ENCODE assay signal across 1 cellular context in genomic region chr10:59435707-59436106, GRCh38.
TF ChIP-seq lines count a peak whose summit lies in the region.

No MANE protein-coding gene starts in this region.

TF ChIP-seq in SK-N-SH treated with all-trans-retinoic acid at 6 μM for 48 hours, 23 proteins besides CTCF, POLR2A, EP300 and RAD21 (continued from another document):
- TF ChIP-seq TSHZ2 (CRISPR knock-in tag; IDR thresholded peaks at IDR 0.05) (no peak), ZNF70 (CRISPR knock-in tag; IDR thresholded peaks at IDR 0.05) (no peak), RARB (CRISPR knock-in tag; IDR thresholded peaks at IDR 0.05) (no peak)
